27 cellular contexts compared by ENCODE assay signal in the genomic region with DNA sequence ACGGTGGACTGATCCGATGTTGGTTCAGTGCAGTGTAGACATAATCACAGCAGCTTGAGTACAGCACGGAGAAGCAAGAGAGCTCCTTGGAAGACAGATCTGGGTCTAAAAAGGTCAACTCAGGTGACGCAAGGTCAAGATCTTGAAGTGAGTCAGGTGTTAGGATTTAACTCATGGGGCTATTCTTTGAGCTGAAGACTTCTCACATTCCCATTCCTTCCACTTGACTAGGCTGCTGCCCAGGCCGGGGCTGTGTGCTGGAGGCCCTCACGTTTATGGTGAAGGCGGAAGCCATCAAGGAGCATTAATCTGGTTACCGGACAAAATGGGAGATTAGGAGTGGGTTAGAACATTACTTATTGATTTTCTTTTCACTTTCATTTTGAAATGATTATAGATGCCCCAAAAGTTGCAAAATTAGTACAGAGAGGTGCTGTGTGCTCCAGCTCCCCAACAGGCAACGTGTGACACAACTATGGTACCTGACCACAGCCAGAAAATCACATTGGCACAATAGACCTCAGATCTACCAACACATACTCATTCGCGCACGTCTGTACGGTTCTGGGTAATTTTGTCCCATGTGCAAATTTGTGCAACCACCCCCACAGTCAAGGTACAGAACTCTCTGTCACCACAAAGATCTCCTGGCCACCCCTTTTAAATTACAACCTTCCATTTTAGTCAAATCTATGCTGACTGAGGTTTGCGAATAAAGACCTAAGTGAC.
DNase-seq lines count a peak whose midpoint lies in the region; ATAC-seq and TF ChIP-seq lines count a peak whose summit lies in the region.
"Had no signal": no experiment of that assay in that cellular context is flagged by ENCODE, and none has a peak within 500 bp of the region (broad histone marks: within the 10 kb centered on the region; RNA-seq: fewer than 3 reads in every experiment).

No MANE protein-coding gene starts in this region.

- no peak for TF ChIP-seq POLR2A in prostate gland (IDR thresholded peaks at IDR 0.05)

- intact Hi-C loops in prostate gland (cut with DNase I) = loop anchor here (2.0 kb wide), 1 partner anchor 289 kb away; no protein-coding TSS in a partner anchor
- intact Hi-C loops in posterior vena cava (cut with DNase I) = no loop called here

- DNase-seq in prostate gland (ENCODE audit: low spot score) = no peak
- DNase-seq in NCI-H2081 (lab: John Stamatoyannopoulos, UW) = no peak
- DNase-seq in activated naive CD4-positive, alpha-beta T cell (lab: John Stamatoyannopoulos, UW) = no peak
- no peak for DNase-seq in posterior vena cava (ENCODE audit: low spot score)
- DNase-seq: activated CD8-positive, alpha-beta memory T cell treated with anti-CD3 and anti-CD28 coated beads, Interleukin-2, amount 50 U/mL, for 48 hours; aorta; cortex of kidney; foreskin fibroblast; head of caudate nucleus; IMR-90; kidney; midbrain; naive thymus-derived CD4-positive, alpha-beta T cell; NCI-H1092; NCI-H1694 treated with DMSO at 0.1 percent for 48 hours; NCI-H2171; NCI-H526; occipital lobe; PC-9; tibial artery had no signal

- ATAC-seq in GM18502 (IDR thresholded peaks at IDR 0.05; ENCODE audit: poor library complexity, unreplicated experiment) (peak; percentile 37), GM21360 (IDR thresholded peaks at IDR 0.05; ENCODE audit: unreplicated experiment) (peak; percentile 38), HG03432 (IDR thresholded peaks at IDR 0.05; ENCODE audit: unreplicated experiment) (peak; percentile 28), GM19324 (IDR thresholded peaks at IDR 0.05; ENCODE audit: low FRiP score, unreplicated experiment) (no peak)
- ATAC-seq: esophagus mucosa; naive thymus-derived CD4-positive, alpha-beta T cell; Right ventricle myocardium inferior had no signal

- no peaks in the 10 kb centered on the region for H3K27me3 ChIP-seq in prostate gland (replicated peaks; ENCODE audit: insufficient read depth)
- H3K27me3 ChIP-seq: cardiac muscle cell, tibial artery had no signal

- H3K36me3 ChIP-seq in prostate gland = no peaks in the 10 kb centered on the region
- H3K36me3 ChIP-seq: cardiac muscle cell, tibial artery had no signal

- WGBS in prostate gland = 97% methylated on average over 14 of the region's 14 CpGs

- H3K4me1 ChIP-seq in prostate gland (replicated peaks) = no peaks in the 10 kb centered on the region

- no peak for TF ChIP-seq CTCF in prostate gland (IDR thresholded peaks at IDR 0.05)

- H3K27ac ChIP-seq in prostate gland = peak overlapping the region; percentile 83 to 95
- H3K27ac ChIP-seq: cardiac muscle cell, PC-9, tibial artery had no signal

- H3K9me3 ChIP-seq in prostate gland = no peaks in the 10 kb centered on the region
- H3K9me3 ChIP-seq: tibial artery had no signal

- no peak overlapping the region for H3K4me3 ChIP-seq in prostate gland
- H3K4me3 ChIP-seq: cardiac muscle cell, PC-9, tibial artery had no signal
